15 cellular contexts compared by ENCODE assay signal in the genomic region with DNA sequence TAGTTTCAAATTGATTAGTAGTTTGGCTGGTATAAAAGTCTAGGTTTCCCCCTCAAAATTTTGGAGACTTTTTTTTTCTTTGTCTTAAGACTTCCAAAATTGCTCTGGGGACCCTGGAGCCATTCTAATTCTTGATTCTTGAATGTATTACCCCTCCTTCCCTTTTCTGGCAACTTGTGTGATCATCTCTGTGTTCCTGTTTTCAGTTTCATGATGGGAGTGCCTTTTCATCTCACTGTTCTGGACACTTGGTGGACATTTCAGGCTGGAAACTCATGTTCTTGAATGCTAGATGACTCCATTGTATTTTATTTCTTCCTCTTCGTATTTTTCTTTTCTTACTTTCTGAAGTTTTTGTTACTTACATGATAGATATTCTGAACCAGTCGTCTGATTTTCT. TPM values are rescaled to one million over a fixed set of nuclear protein-coding genes. Genes with fewer than 3 reads are reported as not detected.
A peak's percentile ranks its signal among the peaks of the same experiment; 100 is the strongest.
DNase-seq lines count a peak whose midpoint lies in the region; ATAC-seq and TF ChIP-seq lines count a peak whose summit lies in the region.
"Had no signal": no experiment of that assay in that cellular context is flagged by ENCODE, and none has a peak within 500 bp of the region (broad histone marks: within the 10 kb centered on the region; RNA-seq: fewer than 3 reads in every experiment).

No MANE protein-coding gene starts in this region.

- H3K79me2 ChIP-seq in OCI-LY3 (ENCODE audit: low read length): no peaks in the 10 kb centered on the region

- H3K27me3 Mint-ChIP-seq in stimulated activated naive CD8-positive, alpha-beta T cell treated with anti-CD3 and anti-CD28 coated beads, Interleukin-15, Interleukin-2, amounts not matched to agents 100 ng/mL and 50 ng/mL, for 24 hours: no peaks in the 10 kb centered on the region
- H3K27me3 Mint-ChIP-seq in stimulated activated naive CD8-positive, alpha-beta T cell treated with anti-CD3 and anti-CD28 coated beads, Interleukin-15, amount 100 ng/mL, for 72 hours: no peaks in the 10 kb centered on the region
- H3K27me3 Mint-ChIP-seq: activated B cell treated with CpG ODN at 0.5 μM for 24 hours had no signal

- peaks cover 10% of the 10 kb centered on the region for H3K4me1 ChIP-seq in OCI-LY3 (ENCODE audit: low read length)
- no peaks in the 10 kb centered on the region for H3K4me1 ChIP-seq in upper lobe of right lung
- H3K4me1 ChIP-seq: thyroid gland had no signal

- H3K9me3 ChIP-seq in OCI-LY3 (ENCODE audit: insufficient read depth, low read length) (no peaks in the 10 kb centered on the region), upper lobe of right lung (no peaks in the 10 kb centered on the region)
- H3K9me3 ChIP-seq: SK-N-SH, thyroid gland had no signal

- H3K27me3 ChIP-seq in OCI-LY3 (ENCODE audit: low read depth, low read length) (no peaks in the 10 kb centered on the region), upper lobe of right lung (no peaks in the 10 kb centered on the region)
- H3K27me3 ChIP-seq: thyroid gland had no signal

- no peak overlapping the region for H3K4me3 Mint-ChIP-seq in stimulated activated naive CD8-positive, alpha-beta T cell treated with anti-CD3 and anti-CD28 coated beads, Interleukin-15, Interleukin-2, amounts not matched to agents 100 ng/mL and 50 ng/mL, for 24 hours
- no peak overlapping the region for H3K4me3 Mint-ChIP-seq in stimulated activated naive CD8-positive, alpha-beta T cell treated with anti-CD3 and anti-CD28 coated beads, Interleukin-15, amount 100 ng/mL, for 72 hours
- H3K4me3 Mint-ChIP-seq: activated B cell treated with CpG ODN at 0.5 μM for 24 hours had no signal

- ATAC-seq in stimulated activated naive CD8-positive, alpha-beta T cell treated with anti-CD3 and anti-CD28 coated beads, Interleukin-15, amount 100 ng/mL, for 72 hours: no peak
- ATAC-seq in HG03342 (IDR thresholded peaks at IDR 0.05; ENCODE audit: unreplicated experiment): peak; percentile 54
- peak; percentile 60 for ATAC-seq in upper lobe of right lung

- H3K36me3 Mint-ChIP-seq in stimulated activated naive CD8-positive, alpha-beta T cell treated with anti-CD3 and anti-CD28 coated beads, Interleukin-15, Interleukin-2, amounts not matched to agents 100 ng/mL and 50 ng/mL, for 24 hours (ENCODE audit: low read depth): peaks cover 66% of the 10 kb centered on the region

- intact Hi-C loops in upper lobe of right lung (cut with DNase I): no loop called here

- H3K4me3 ChIP-seq in OCI-LY3 (ENCODE audit: low read length): no peak overlapping the region
- no peak overlapping the region for H3K4me3 ChIP-seq in upper lobe of right lung
- H3K4me3 ChIP-seq: thyroid gland had no signal

- H3K36me3 ChIP-seq in OCI-LY3 (replicated peaks; ENCODE audit: low read depth, low read length) (no peaks in the 10 kb centered on the region), upper lobe of right lung (peaks cover 10% of the 10 kb centered on the region)
- H3K36me3 ChIP-seq: thyroid gland had no signal

- peaks cover 9% of the 10 kb centered on the region for H3K4me1 Mint-ChIP-seq in stimulated activated naive CD8-positive, alpha-beta T cell treated with anti-CD3 and anti-CD28 coated beads, Interleukin-15, Interleukin-2, amounts not matched to agents 100 ng/mL and 50 ng/mL, for 24 hours (ENCODE audit: low read depth)
- peaks cover 11% of the 10 kb centered on the region for H3K4me1 Mint-ChIP-seq in stimulated activated naive CD8-positive, alpha-beta T cell treated with anti-CD3 and anti-CD28 coated beads, Interleukin-15, amount 100 ng/mL, for 72 hours

- no peak overlapping the region for H3K27ac ChIP-seq in OCI-LY3 (ENCODE audit: low read length)
- H3K27ac ChIP-seq in upper lobe of right lung: no peak overlapping the region
- H3K27ac ChIP-seq: thyroid gland had no signal

- peak overlapping the region; percentile 29 for H3K4me2 ChIP-seq in OCI-LY3 (ENCODE audit: low read length)
- H3K4me2 ChIP-seq: SK-N-SH had no signal

- no peak overlapping the region for H2AFZ ChIP-seq in OCI-LY3 (ENCODE audit: low read depth, low read length)

- no peaks in the 10 kb centered on the region for H3K9me3 Mint-ChIP-seq in stimulated activated naive CD8-positive, alpha-beta T cell treated with anti-CD3 and anti-CD28 coated beads, Interleukin-15, Interleukin-2, amounts not matched to agents 100 ng/mL and 50 ng/mL, for 24 hours
- no peaks in the 10 kb centered on the region for H3K9me3 Mint-ChIP-seq in stimulated activated naive CD8-positive, alpha-beta T cell treated with anti-CD3 and anti-CD28 coated beads, Interleukin-15, amount 100 ng/mL, for 72 hours
- H3K9me3 Mint-ChIP-seq: activated B cell treated with CpG ODN at 0.5 μM for 24 hours had no signal

- H3K9ac ChIP-seq in OCI-LY3 (ENCODE audit: low read length): no peak overlapping the region
- H3K9ac ChIP-seq: SK-N-SH had no signal

- peak overlapping the region; percentile 1 for H3K27ac Mint-ChIP-seq in stimulated activated naive CD8-positive, alpha-beta T cell treated with anti-CD3 and anti-CD28 coated beads, Interleukin-15, Interleukin-2, amounts not matched to agents 100 ng/mL and 50 ng/mL, for 24 hours
- peak overlapping the region in 1 of 2 donors; percentile 72 for H3K27ac Mint-ChIP-seq in stimulated activated naive CD8-positive, alpha-beta T cell treated with anti-CD3 and anti-CD28 coated beads, Interleukin-15, amount 100 ng/mL, for 72 hours
- H3K27ac Mint-ChIP-seq: activated B cell treated with CpG ODN at 0.5 μM for 24 hours had no signal

- no peak for DNase-seq in stimulated activated naive CD8-positive, alpha-beta T cell treated with anti-CD3 and anti-CD28 coated beads, Interleukin-15, amount 100 ng/mL, for 72 hours
- DNase-seq in upper lobe of right lung: no peak
- no peak for DNase-seq in NCI-H748 treated with DMSO at 0.1 percent for 48 hours (lab: John Stamatoyannopoulos, UW)
- DNase-seq in NCI-H2081 treated with DMSO at 0.1 percent for 48 hours (lab: John Stamatoyannopoulos, UW): no peak
- no peak for DNase-seq in activated effector memory CD4-positive, alpha-beta T cell treated with anti-CD3 and anti-CD28 coated beads, Interleukin-2, amount 50 U/mL, for 16 hours
- DNase-seq: ACHN, activated B cell treated with CpG ODN at 0.5 μM for 24 hours, cerebellar nuclear complex, kidney, NCI-H2107, SK-N-SH, thyroid gland had no signal

- no peaks in the 10 kb centered on the region; the same call in 1 of the 2 replicates for H4K20me1 ChIP-seq in OCI-LY3 (ENCODE audit: insufficient read depth, low read length)

- no peak for TF ChIP-seq CTCF in OCI-LY3 (IDR thresholded peaks at IDR 0.05; ENCODE audit: low read depth, low read length)
- no peak for TF ChIP-seq CTCF in upper lobe of right lung (IDR thresholded peaks at IDR 0.05)

RNA-seq across cellular contexts. Expression of a gene that starts 57.3 kb away (rescaled TPM):
- total RNA-seq in upper lobe of right lung: 2.4 TPM
